ENCODE assay signal across 34 cellular contexts in the genomic region with DNA sequence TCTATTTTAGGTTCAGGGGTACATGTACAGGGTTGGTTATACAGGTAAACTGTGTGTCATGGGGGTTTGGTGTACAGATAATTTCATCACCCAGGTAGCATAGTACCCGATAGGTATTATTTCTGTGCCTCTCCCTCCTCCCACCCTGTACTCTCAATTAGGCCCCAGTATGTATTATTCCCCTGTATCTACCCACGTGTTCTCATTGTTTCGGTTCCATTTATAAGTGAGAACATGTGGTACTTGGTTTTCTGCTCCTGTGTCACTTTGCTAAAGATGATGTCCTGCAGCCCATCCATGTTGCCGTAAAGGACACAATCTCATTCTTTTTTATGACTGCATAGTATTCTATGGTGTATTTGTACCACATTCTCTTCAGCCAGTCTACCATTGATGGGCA.
"Had no signal": no experiment of that assay in that cellular context is flagged by ENCODE, and none has a peak within 500 bp of the region (broad histone marks: within the 10 kb centered on the region; RNA-seq: fewer than 3 reads in every experiment).

No MANE protein-coding gene starts in this region.

- H3K27me3 ChIP-seq: adrenal gland, ascending aorta, body of pancreas, brain microvascular endothelial cell, breast epithelium, cardiac muscle cell had no signal

- H3K4me1 ChIP-seq: adrenal gland, ascending aorta, body of pancreas, breast epithelium had no signal

- H3K36me3 ChIP-seq: adrenal gland, ascending aorta, brain microvascular endothelial cell, breast epithelium, cardiac muscle cell had no signal

- FAIRE-seq: astrocyte, bronchial epithelial cell had no signal

- H3K27ac ChIP-seq: adrenal gland, ascending aorta, body of pancreas, brain microvascular endothelial cell, breast epithelium, cardiac muscle cell had no signal

- ATAC-seq: activated naive CD4-positive, alpha-beta T cell treated with anti-CD3 and anti-CD28 coated beads, Interleukin-2, amount 50 U/mL, for 72 hours; activated naive CD8-positive, alpha-beta T cell treated with anti-CD3 and anti-CD28 coated beads, Interleukin-2, amount 50 U/mL, for 24 hours; activated T-cell treated with anti-CD3 and anti-CD28 coated beads, Interleukin-2, amount 50 U/mL, for 4 hours; activated T-cell treated with anti-CD3 and anti-CD28 coated beads, Interleukin-2, amount 50 U/mL, for 72 hours; activated T-helper 17 cell treated with anti-CD3 and anti-CD28 coated beads, Interleukin-2, amount 50 U/mL, for 72 hours; body of pancreas had no signal

- DNase-seq: activated effector memory CD4-positive, alpha-beta T cell treated with anti-CD3 and anti-CD28 coated beads, Interleukin-2, amount 50 U/mL, for 16 hours; activated effector memory CD4-positive, alpha-beta T cell treated with Interleukin-2 at 50 U/mL for 16 hours; activated gamma-delta T cell; activated gamma-delta T cell treated with Interleukin-2 at 50 U/mL for 16 hours; activated naive CD4-positive, alpha-beta T cell; activated naive CD4-positive, alpha-beta T cell treated with anti-CD3 and anti-CD28 coated beads for 36 hours; activated naive CD4-positive, alpha-beta T cell treated with anti-CD3 and anti-CD28 coated beads, Interleukin-2, amount 10 ng/mL, durations not matched to agents 7 days and 5 days; activated naive CD4-positive, alpha-beta T cell treated with anti-CD3 and anti-CD28 coated beads, Interleukin-2, amount 50 U/mL, for 16 hours; activated naive CD4-positive, alpha-beta T cell treated with Interleukin-2 at 50 U/mL for 16 hours; activated naive CD8-positive, alpha-beta T cell treated with anti-CD3 and anti-CD28 coated beads for 36 hours; activated naive CD8-positive, alpha-beta T cell treated with anti-CD3 and anti-CD28 coated beads, Interleukin-2, amount 10 ng/mL, durations not matched to agents 7 days and 5 days; activated naive CD8-positive, alpha-beta T cell treated with anti-CD3 and anti-CD28 coated beads, Interleukin-2, amount 50 U/mL, for 24 hours; activated T-cell treated with anti-CD3 and anti-CD28 coated beads, Interleukin-2, amount 50 U/mL, for 1 hour; activated T-cell treated with anti-CD3 and anti-CD28 coated beads, Interleukin-2, amount 50 U/mL, for 24 hours; activated T-cell treated with anti-CD3 and anti-CD28 coated beads, Interleukin-2, amount 50 U/mL, for 4 hours; activated T-cell treated with anti-CD3 and anti-CD28 coated beads, Interleukin-2, amount 50 U/mL, for 48 hours; activated T-cell treated with anti-CD3 and anti-CD28 coated beads, Interleukin-2, amount 50 U/mL, for 72 hours; adrenal gland; amniotic stem cell; amygdala; anterior cingulate cortex; aorta; body of pancreas; brain microvascular endothelial cell; caudate nucleus; central memory CD4-positive, alpha-beta T cell; cerebellar nuclear complex had no signal

- H3K4me3 ChIP-seq: adrenal gland, ascending aorta, body of pancreas, breast epithelium, cardiac muscle cell had no signal

- H3K9me3 ChIP-seq: adrenal gland, ascending aorta, body of pancreas, breast epithelium had no signal
